In genomic region chr6:20534906-20535305, GRCh38 we compare ENCODE assay signal across 8 cellular contexts. TPM values are rescaled to one million over a fixed set of nuclear protein-coding genes. Genes with fewer than 3 reads are reported as not detected.
DNase-seq lines count a peak whose midpoint lies in the region; ATAC-seq, FAIRE-seq and TF ChIP-seq lines count a peak whose summit lies in the region.

No MANE protein-coding gene starts in this region.

- FAIRE-seq in endothelial cell of umbilical vein (lab: Jason Lieb, UNC): no peak

- H4K20me1 ChIP-seq in PC-9 (ENCODE audit: insufficient read depth): no peaks in the 10 kb centered on the region
- H4K20me1 ChIP-seq in endothelial cell of umbilical vein (replicated peaks; ENCODE audit: control insufficient read depth, extremely low read depth, insufficient read depth, low read length): no peaks in the 10 kb centered on the region

- H3K4me1 ChIP-seq in PC-9 (replicated peaks; ENCODE audit: insufficient read depth) (peaks cover 13% of the 10 kb centered on the region), endothelial cell of umbilical vein (ENCODE audit: control insufficient read depth, extremely low read depth, insufficient read depth, low read length) (peaks cover 10% of the 10 kb centered on the region), neutrophil (ENCODE audit: control insufficient read depth in 1 of 2, insufficient read depth in 1 of 2, low read depth in 1 of 2, low read length in 1 of 2) (peaks cover 13% of the 10 kb centered on the region in 2 experiments)

- intact Hi-C loops in PC-9 (cut with micrococcal nuclease; ENCODE audit: unreplicated experiment): loop anchor here (1.0 kb wide), 1 partner anchor 443 kb away; no protein-coding TSS in a partner anchor
- intact Hi-C loops in endothelial cell of umbilical vein (cut with micrococcal nuclease): no loop called here

- no peaks in the 10 kb centered on the region for H3K9me2 ChIP-seq in PC-9 (ENCODE audit: insufficient read depth)

- BruUV-seq in PC-9 (replicated peaks; lab: Mats Ljungman, UMichigan) (TSS peak; percentile 45), endothelial cell of umbilical vein (replicated peaks; lab: Mats Ljungman, UMichigan) (TSS peak; percentile 58)

- H3K27ac ChIP-seq in PC-9 (peak overlapping the region; percentile 58), endothelial cell of umbilical vein (ENCODE audit: insufficient read depth, low read depth, low read length) (peak overlapping the region; percentile 77), neutrophil (peak overlapping the region; percentile 76)

- peak; percentile 29 for ATAC-seq in HG02759 (IDR thresholded peaks at IDR 0.05; ENCODE audit: unreplicated experiment)
- ATAC-seq in HG03342 (IDR thresholded peaks at IDR 0.05; ENCODE audit: unreplicated experiment): no peak

- dilution Hi-C loops in endothelial cell of umbilical vein (cut with MboI; ENCODE audit: extremely low pct_ligation_motif_present, low sequenced_read_pairs): no loop called here

- H3K9ac ChIP-seq in endothelial cell of umbilical vein (replicated peaks; ENCODE audit: extremely low read depth, insufficient read depth, low read length): peak overlapping the region; percentile 87

- H3K4me2 ChIP-seq in PC-9 (peak overlapping the region; percentile 91), endothelial cell of umbilical vein (ENCODE audit: insufficient read depth, low read length) (peak overlapping the region; percentile 92)

- CTCF ChIA-PET in PC-9 (lab: Charles Lee): no interaction called here
- CTCF ChIA-PET in endothelial cell of umbilical vein (lab: Charles Lee): interaction anchor here (1.4 kb wide), 1 partner anchor 134 kb away, joined by 6 read pairs; no protein-coding TSS in a partner anchor

- H3K9me3 ChIP-seq in PC-9 (ENCODE audit: insufficient read depth, low read depth) (no peaks in the 10 kb centered on the region), endothelial cell of umbilical vein (replicated peaks; ENCODE audit: control insufficient read depth, insufficient read depth, low read length) (no peaks in the 10 kb centered on the region), neutrophil (no peaks in the 10 kb centered on the region)

- no peak for TF ChIP-seq CTCF in GM12865 (IDR thresholded peaks at IDR 0.05; ENCODE audit: insufficient read depth, low read depth, low read length, missing control alignments)
- TF ChIP-seq CTCF in PC-9 (conservative IDR thresholded peaks at IDR 0.05): no peak
- TF ChIP-seq CTCF in endothelial cell of umbilical vein (IDR thresholded peaks at IDR 0.05; ENCODE audit: extremely low read depth in 1 of 2, insufficient read depth in 1 of 2, low read depth in 1 of 2, low read length in 2 of 2): no peak
- TF ChIP-seq CTCF in neutrophil (IDR thresholded peaks at IDR 0.05): no peak

- no peaks in the 10 kb centered on the region for H3K27me3 ChIP-seq in PC-9 (ENCODE audit: insufficient read depth, low read depth)
- no peaks in the 10 kb centered on the region for H3K27me3 ChIP-seq in endothelial cell of umbilical vein (ENCODE audit: control insufficient read depth in 2 of 2, insufficient read depth in 2 of 2, low read length in 2 of 2)
- no peaks in the 10 kb centered on the region for H3K27me3 ChIP-seq in neutrophil

- H3K9me1 ChIP-seq in endothelial cell of umbilical vein (replicated peaks; ENCODE audit: control insufficient read depth, extremely low read depth, insufficient read depth, low read length): no peaks in the 10 kb centered on the region

- TF ChIP-seq POLR2A in endothelial cell of umbilical vein (IDR thresholded peaks at IDR 0.05; ENCODE audit: low read depth, low read length): no peak

- H3K4me3 ChIP-seq in GM12865 (ENCODE audit: low read depth, low read length) (peak overlapping the region; percentile 89), PC-9 (peak overlapping the region; percentile 77), endothelial cell of umbilical vein (replicated peaks in 1 of 3; ENCODE audit: insufficient read depth in 1 of 3, low read depth in 1 of 3, low read length in 3 of 3) (peak overlapping the region; percentile 75 to 99 (median 90)), neutrophil (ENCODE audit: low read depth in 1 of 2, low read length in 1 of 2) (peak overlapping the region; percentile 77 to 97)

- POLR2A ChIA-PET in PC-9 (lab: Charles Lee; ENCODE audit: unreplicated experiment) (no interaction called here), endothelial cell of umbilical vein (lab: Charles Lee) (no interaction called here)

- H2AFZ ChIP-seq in PC-9: peak overlapping the region; percentile 92
- H2AFZ ChIP-seq in endothelial cell of umbilical vein (ENCODE audit: low read depth, low read length): peak overlapping the region; percentile 25

- DNase-seq in GM12865 (ENCODE audit: low read depth): peak; percentile 30
- no peak for DNase-seq in PC-9
- no peak for DNase-seq in endothelial cell of umbilical vein (ENCODE audit: low read depth, low spot score)
- no peak for DNase-seq in activated CD8-positive, alpha-beta memory T cell treated with anti-CD3 and anti-CD28 coated beads, Interleukin-2, amount 50 U/mL, for 48 hours
- DNase-seq in HuH-7 (ENCODE audit: low spot score): no peak

- no peaks in the 10 kb centered on the region for H3F3A ChIP-seq in PC-9 (ENCODE audit: insufficient read depth, low read depth)

- H3K79me2 ChIP-seq in PC-9 (ENCODE audit: low read depth): peaks cover 15% of the 10 kb centered on the region
- H3K79me2 ChIP-seq in endothelial cell of umbilical vein (ENCODE audit: control insufficient read depth, insufficient read depth, low read length): peaks cover 44% of the 10 kb centered on the region

- H3K36me3 ChIP-seq in PC-9 (ENCODE audit: low read depth) (no peaks in the 10 kb centered on the region), endothelial cell of umbilical vein (ENCODE audit: control insufficient read depth in 2 of 2, extremely low read depth in 1 of 2, insufficient read depth in 2 of 2, low read length in 2 of 2) (no peaks in the 10 kb centered on the region), neutrophil (no peaks in the 10 kb centered on the region)

TF ChIP-seq in endothelial cell of umbilical vein, 7 proteins besides CTCF, POLR2A, EP300 and RAD21:
- TF ChIP-seq MAX (IDR thresholded peaks at IDR 0.05; ENCODE audit: insufficient read depth, insufficient read length) (no peak), JUN (IDR thresholded peaks at IDR 0.05; ENCODE audit: borderline replicate concordance, insufficient read depth, insufficient read length, low read depth) (no peak), MYC (IDR thresholded peaks at IDR 0.05; ENCODE audit: low read depth, low read length) (no peak), GATA2 (IDR thresholded peaks at IDR 0.05; ENCODE audit: insufficient read depth, insufficient read length, low read depth, low read length) (no peak), POLR2AphosphoS5 (IDR thresholded peaks at IDR 0.05; ENCODE audit: insufficient read depth, low read depth, low read length) (no peak), EZH2 (IDR thresholded peaks at IDR 0.05; ENCODE audit: borderline replicate concordance, low read depth, low read length, severe bottlenecking) (no peak), FOS (IDR thresholded peaks at IDR 0.05; ENCODE audit: borderline replicate concordance, insufficient read depth, low read length) (no peak)

RNA-seq across cellular contexts. Expression of gene CDKAL1, which starts 0.6 kb away (rescaled TPM):
- total RNA-seq in PC-9 (2021) (11.5 and 16.1 TPM in 2 replicates), endothelial cell of umbilical vein (17.3 and 20.5 TPM in 2 replicates)
- polyA plus RNA-seq in endothelial cell of umbilical vein: 6.1 TPM in 2 replicates
- 5.9 and 6.1 TPM in 2 replicates for polyA plus RNA-seq in endothelial cell of umbilical vein (2011; cell fraction: cytosol; rRNA removed)
- 8.7 and 12.0 TPM in 2 replicates for polyA plus RNA-seq in endothelial cell of umbilical vein (2011; cell fraction: nucleus; rRNA removed)
- 6.6 and 8.6 TPM in 2 replicates for polyA plus RNA-seq in endothelial cell of umbilical vein (2012)
- 13.5 and 14.6 TPM in 2 replicates for polyA minus RNA-seq in endothelial cell of umbilical vein
- 8.9 TPM for polyA minus RNA-seq in endothelial cell of umbilical vein (2011; cell fraction: cytosol; rRNA and poly(A)+ RNA removed)
- 24.4 and 31.7 TPM in 2 replicates for polyA minus RNA-seq in endothelial cell of umbilical vein (2011; cell fraction: nucleus; rRNA and poly(A)+ RNA removed)
